8 cellular contexts compared by ENCODE assay signal in the genomic region with DNA sequence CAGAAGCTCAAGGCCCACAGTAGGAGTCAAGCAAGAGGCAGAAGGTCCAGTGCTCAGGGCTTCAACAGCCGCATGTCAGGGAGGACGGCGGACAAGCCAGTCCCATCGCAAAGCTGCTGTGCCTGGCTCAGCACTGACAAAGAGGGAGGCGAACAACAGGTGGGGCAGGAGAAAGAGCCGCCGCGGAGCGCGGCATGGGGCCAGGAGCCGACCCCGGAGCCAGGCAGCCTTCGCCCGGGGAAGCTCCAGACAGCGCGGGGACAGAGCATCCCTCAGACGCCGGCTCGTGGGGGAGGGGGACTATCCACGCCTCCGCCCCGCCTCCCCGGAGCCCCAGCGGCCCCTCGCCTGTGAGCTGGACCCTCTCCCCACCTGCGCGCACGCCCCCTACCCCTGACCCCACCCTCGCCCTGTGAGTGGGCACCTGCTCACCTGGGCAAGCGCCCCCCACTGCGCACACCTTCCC. TPM values are rescaled to one million over a fixed set of nuclear protein-coding genes. Genes with fewer than 3 reads are reported as not detected.
DNase-seq lines count a peak whose midpoint lies in the region; ATAC-seq, FAIRE-seq and TF ChIP-seq lines count a peak whose summit lies in the region.

No MANE protein-coding gene starts in this region.

- H3K36me3 ChIP-seq in BLaER1 (peaks cover 42% of the 10 kb centered on the region), GM12878 (ENCODE audit: control insufficient read depth in 2 of 2, insufficient read depth in 2 of 2, low read length in 1 of 2) (peaks cover 9 to 17% of the 10 kb centered on the region in 2 experiments; a peak in 3 of 4 replicates)

- WGBS in GM12878 (ENCODE audit: insufficient coverage, insufficient replicate concordance, low lambda C conversion rate, missing lambda C conversion rate), result 1% methylated on average over 22 of the region's 31 CpGs

- peaks cover 59% of the 10 kb centered on the region for H3K4me1 ChIP-seq in BLaER1
- H3K4me1 ChIP-seq in GM12878 (ENCODE audit: control insufficient read depth, insufficient read depth, low read length), result peaks cover 9% of the 10 kb centered on the region; the same call in 1 of the 2 replicates

- ATAC-seq in GM12878 (peak; percentile 47), GM19351 (IDR thresholded peaks at IDR 0.05; ENCODE audit: unreplicated experiment) (no peak), HG03439 (IDR thresholded peaks at IDR 0.05; ENCODE audit: unreplicated experiment) (no peak)

- in situ Hi-C loops in GM12878 (cut with MboI), result no loop called here

- FAIRE-seq in GM12878 (lab: Jason Lieb, UNC), result no peak

- H4K20me1 ChIP-seq in BLaER1, result no peaks in the 10 kb centered on the region
- H4K20me1 ChIP-seq in GM12878 (ENCODE audit: control insufficient read depth, insufficient read depth), result no peaks in the 10 kb centered on the region

- H2AFZ ChIP-seq in GM12878 (ENCODE audit: control insufficient read depth, low read depth, low read length), result peak overlapping the region; percentile 88

- no peak for TF ChIP-seq RAD21 in GM12878 (IDR thresholded peaks at IDR 0.05; ENCODE audit: insufficient read depth, low read depth, low read length)

- POLR2A ChIA-PET in GM12878 (lab: Charles Lee), result interaction anchor here (0.9 to 1.4 kb wide), 3 partner anchors 14 to 21 kb away, joined by 3 to 5 read pairs (median 3); no protein-coding TSS in a partner anchor

- TF ChIP-seq POLR2A in GM12878 (IDR thresholded peaks at IDR 0.05; ENCODE audit: low read depth, low read length), result no peak

- H3K4me3 ChIP-seq in BLaER1 (peak overlapping the region; percentile 78), HFF-Myc (replicated peaks; ENCODE audit: low read depth, low read length) (peak overlapping the region; percentile 94), GM12878 (peak overlapping the region; percentile 85)

- H3K9ac ChIP-seq in BLaER1 (peak overlapping the region; percentile 82), GM12878 (ENCODE audit: control insufficient read depth, insufficient read depth, low read length) (peak overlapping the region; percentile 57)

- CTCF ChIA-PET in GM12878 (lab: Yijun Ruan, JAX), result interaction anchor here (1.0 to 3.1 kb wide), 2 partner anchors 29 to 132 kb away, joined by 3 to 12 read pairs; no protein-coding TSS in a partner anchor

- SMC1A ChIA-PET in GM12878 (lab: Charles Lee; ENCODE audit: uncharacterized antibody, unreplicated experiment), result interaction anchor here (1.4 to 1.7 kb wide), 2 partner anchors 25 to 116 kb away, joined by 5 to 6 read pairs; no protein-coding TSS in a partner anchor

- H3K4me2 ChIP-seq in BLaER1 (peak overlapping the region; percentile 95), GM12878 (ENCODE audit: control insufficient read depth, insufficient read depth) (peak overlapping the region; percentile 93)

- RAD21 ChIA-PET in GM12878 (lab: Charles Lee; ENCODE audit: unreplicated experiment), result no interaction called here

- DNase-seq in HFF-Myc (ENCODE audit: extremely low read depth, low read depth) (no peak), SK-N-DZ (ENCODE audit: low spot score) (peak; percentile 46), GM12878 (ENCODE audit: low read depth, low spot score) (no peak), iPS-NIHi11 (ENCODE audit: low spot score) (peak; percentile 75)
- DNase-seq in stimulated activated CD4-positive, alpha-beta T cell treated with anti-CD3 and anti-CD28 coated beads, Interleukin-12 subunit alpha, Interleukin-12 subunit beta, amount 100 ng/mL, for 4 hours, result peak; percentile 45

- peaks cover 17% of the 10 kb centered on the region for H3K9me3 ChIP-seq in BLaER1
- peaks cover 2% of the 10 kb centered on the region; the same call in 2 of the 3 replicates for H3K9me3 ChIP-seq in GM12878 (replicated peaks; ENCODE audit: control insufficient read depth, insufficient read depth, low read length)

- no peaks in the 10 kb centered on the region for H3K27me3 ChIP-seq in BLaER1
- no peaks in the 10 kb centered on the region for H3K27me3 ChIP-seq in GM12878 (replicated peaks in 1 of 2; ENCODE audit: control insufficient read depth in 2 of 2, insufficient read depth in 2 of 2, low read length in 1 of 2)

- TF ChIP-seq EP300 in GM12878 (IDR thresholded peaks at IDR 0.05; ENCODE audit: borderline replicate concordance in 1 of 2, control insufficient read depth in 1 of 2, low read depth in 2 of 2, low read length in 2 of 2), result no peak

- intact Hi-C loops in GM12878 (cut with micrococcal nuclease; ENCODE audit: unreplicated experiment), result no loop called here

- H3K79me2 ChIP-seq in GM12878 (ENCODE audit: control insufficient read depth, insufficient read depth, low read length), result peaks cover 36% of the 10 kb centered on the region

- BruUV-seq in GM12878 (replicated peaks; lab: Mats Ljungman, UMichigan), result no TSS peak

- peak overlapping the region; percentile 62 for H3K27ac ChIP-seq in BLaER1
- H3K27ac ChIP-seq in GM12878 (ENCODE audit: control insufficient read depth, insufficient read depth), result peak overlapping the region; percentile 54

- TF ChIP-seq CTCF in HFF-Myc (IDR thresholded peaks at IDR 0.05; ENCODE audit: low read depth, low read length, missing control alignments), result no peak
- TF ChIP-seq CTCF in GM12878 (IDR thresholded peaks at IDR 0.05 in 2 of 3, conservative IDR thresholded peaks at IDR 0.05 in 1 of 3; ENCODE audit: control insufficient read depth in 2 of 3, extremely low read depth in 1 of 3, insufficient read depth in 1 of 3, low read depth in 3 of 3, low read length in 3 of 3), result no peak

TF ChIP-seq in GM12878, 131 proteins besides CTCF, POLR2A, EP300 and RAD21:
- no peak for TF ChIP-seq ZBTB4 (CRISPR knock-in tag; IDR thresholded peaks at IDR 0.05)
- TF ChIP-seq TCF3 (IDR thresholded peaks at IDR 0.05; ENCODE audit: borderline replicate concordance, insufficient read depth, low read depth, low read length), result 0 out of 2 replicates have a peak, but pooled peaks have one; percentile 36
TF ChIP-seq in GM12878: peak in this region for 1.

RNA-seq across cellular contexts. Expression of gene DHCR7, which starts 0.4 kb away (rescaled TPM):
- 64.9 and 69.2 TPM in 2 replicates for polyA plus RNA-seq in SK-N-DZ (2014; cell fraction: cytosol; rRNA removed)
- 32.5 and 37.8 TPM in 2 replicates for polyA plus RNA-seq in SK-N-DZ (2014; cell fraction: nucleus; rRNA removed)
- total RNA-seq in GM12878 (2013; cell fraction: nucleolus; rRNA removed), result 48.9 and 54.3 TPM in 2 replicates
- total RNA-seq in GM12878 (2014; rRNA removed) (86.7 and 92.6 TPM in 2 replicates), GM12878 (2014; rRNA removed; fragmentation: Illumina TruSeq; extraction: Trizol) (30.7 and 31.2 TPM in 2 replicates), GM12878 (2021) (115 and 126 TPM in 2 replicates)
- polyA plus RNA-seq in GM12878 (2011; ENCODE audit: low read depth), result 47.8 TPM
- polyA plus RNA-seq in GM12878 (2011; rRNA removed) (36.1 and 106 TPM in 2 replicates), GM12878 (2014; fragmentation: Illumina TruSeq; extraction: Trizol) (54.0 and 92.0 TPM in 2 replicates), GM12878 (2014; fragmentation: Nextera tagmentation; extraction: Ambion mirVana) (10 to 100 TPM in 1 of 2 experiments, 1 to 10 TPM in 1; 4.2 to 13.8 TPM), GM12878 (2014; rRNA removed) (67.8 and 79.5 TPM in 2 replicates), GM12878 (2016; fragmentation: Nextera tagmentation; extraction: Ambion mirVana) (10 to 100 TPM; 46.1 to 47.8 TPM)
- polyA plus RNA-seq in GM12878 (2011; cell fraction: cytosol; rRNA removed), result 89.5 and 113 TPM in 2 replicates
- 78.6 and 90.6 TPM in 2 replicates for polyA plus RNA-seq in GM12878 (2011; cell fraction: nucleus; rRNA removed)
- polyA plus RNA-seq in GM12878 (2012), result 84.3 and 96.6 TPM in 2 replicates
- 90.8 and 101 TPM in 2 replicates for polyA minus RNA-seq in GM12878 (2011; rRNA and poly(A)+ RNA removed)
- 66.6 and 73.7 TPM in 2 replicates for polyA minus RNA-seq in GM12878 (2011; cell fraction: cytosol; rRNA and poly(A)+ RNA removed)
- polyA minus RNA-seq in GM12878 (2011; cell fraction: nucleus; rRNA and poly(A)+ RNA removed), result 26.7 and 44.7 TPM in 2 replicates

RNA-seq across cellular contexts. Expression of gene NADSYN1, which starts 5.2 kb away (rescaled TPM):
- 26.1 and 28.1 TPM in 2 replicates for polyA plus RNA-seq in SK-N-DZ (2014; cell fraction: cytosol; rRNA removed)
- 134 and 192 TPM in 2 replicates for polyA plus RNA-seq in SK-N-DZ (2014; cell fraction: nucleus; rRNA removed)
- 486 and 543 TPM in 2 replicates for total RNA-seq in GM12878 (2013; cell fraction: nucleolus; rRNA removed)
- total RNA-seq in GM12878 (2014; rRNA removed) (83.2 and 89.2 TPM in 2 replicates), GM12878 (2014; rRNA removed; fragmentation: Illumina TruSeq; extraction: Trizol) (57.4 and 57.5 TPM in 2 replicates), GM12878 (2021) (83.1 and 90.2 TPM in 2 replicates)
- polyA plus RNA-seq in GM12878 (2011; ENCODE audit: low read depth), result 55.1 TPM
- polyA plus RNA-seq in GM12878 (2011; rRNA removed) (62.0 and 75.2 TPM in 2 replicates), GM12878 (2014; fragmentation: Illumina TruSeq; extraction: Trizol) (51.4 and 57.4 TPM in 2 replicates), GM12878 (2014; fragmentation: Nextera tagmentation; extraction: Ambion mirVana) (10 to 100 TPM; 12.2 to 18.8 TPM), GM12878 (2014; rRNA removed) (88.9 and 89.0 TPM in 2 replicates), GM12878 (2016; fragmentation: Nextera tagmentation; extraction: Ambion mirVana) (10 to 100 TPM; 66.7 to 72.3 TPM)
- 73.7 and 88.1 TPM in 2 replicates for polyA plus RNA-seq in GM12878 (2011; cell fraction: cytosol; rRNA removed)
- polyA plus RNA-seq in GM12878 (2011; cell fraction: nucleus; rRNA removed), result 631 and 743 TPM in 2 replicates
- 104 and 105 TPM in 2 replicates for polyA plus RNA-seq in GM12878 (2012)
- polyA minus RNA-seq in GM12878 (2011; rRNA and poly(A)+ RNA removed), result 119 and 154 TPM in 2 replicates
- 29.8 and 31.1 TPM in 2 replicates for polyA minus RNA-seq in GM12878 (2011; cell fraction: cytosol; rRNA and poly(A)+ RNA removed)
- 209 and 266 TPM in 2 replicates for polyA minus RNA-seq in GM12878 (2011; cell fraction: nucleus; rRNA and poly(A)+ RNA removed)

Comparison
In these comparisons a context has a peak if more than half of its experiments do, and no peak if none do; other contexts are left out.
1. DNase-seq: peak in SK-N-DZ (single experiment), iPS-NIHi11 (single experiment) and stimulated activated CD4-positive, alpha-beta T cell treated with anti-CD3 and anti-CD28 coated beads, Interleukin-12 subunit alpha, Interleukin-12 subunit beta, amount 100 ng/mL, for 4 hours (single experiment); none in HFF-Myc (single experiment) and GM12878 (single experiment).
2. Peak in every context shown above with its lines, with median percentiles within 50 percentile points of each other: H3K4me3 ChIP-seq.